24 cellular contexts compared by ENCODE assay signal in genomic region chr3:72022027-72022426, GRCh38.
"Had no signal": no experiment of that assay in that cellular context is flagged by ENCODE, and none has a peak within 500 bp of the region (broad histone marks: within the 10 kb centered on the region; RNA-seq: fewer than 3 reads in every experiment).

No MANE protein-coding gene starts in this region.

- H3K27me3 ChIP-seq: ovary, right atrium auricular region, right lobe of liver, tibial nerve, uterus had no signal

- H3K9me3 Mint-ChIP-seq: natural killer cell treated with Interleukin-12 subunit alpha and Interleukin-12 subunit beta and Interleukin-15 and Interleukin-18, amount 100 ng/mL, for 72 hours; type B pancreatic cell had no signal

- H3K27ac ChIP-seq: left ventricle myocardium inferior, ovary, right atrium auricular region, right lobe of liver, tibial nerve, uterus had no signal

- H3K36me3 ChIP-seq: left ventricle myocardium inferior, ovary, right atrium auricular region, right lobe of liver, tibial nerve, uterus had no signal

- H3K4me1 Mint-ChIP-seq: stimulated activated memory B cell treated with anti-CD40 and anti-IgM and Interleukin-4, amounts not matched to agents 10 μg/mL and 1 μg/mL and 100 μg/mL, for 72 hours had no signal

- H3K4me3 Mint-ChIP-seq: naive thymus-derived CD4-positive, alpha-beta T cell; natural killer cell treated with Interleukin-12 subunit alpha and Interleukin-12 subunit beta and Interleukin-15 and Interleukin-18, amount 100 ng/mL, for 72 hours; stimulated activated memory B cell treated with anti-CD40 and anti-IgM and Interleukin-4, amounts not matched to agents 10 μg/mL and 1 μg/mL and 100 μg/mL, for 72 hours; stimulated activated naive CD8-positive, alpha-beta T cell treated with anti-CD3 and anti-CD28 coated beads, Interleukin-15, amount 100 ng/mL, for 72 hours; type B pancreatic cell had no signal

- H3K27me3 Mint-ChIP-seq: naive thymus-derived CD4-positive, alpha-beta T cell; progenitor cell of endocrine pancreas; stimulated activated naive CD8-positive, alpha-beta T cell treated with anti-CD3 and anti-CD28 coated beads, Interleukin-15, amount 100 ng/mL, for 72 hours had no signal

- DNase-seq: hypothalamus; islet precursor cell; left ventricle myocardium inferior; midbrain; mucosa of descending colon; naive thymus-derived CD4-positive, alpha-beta T cell; ovary; right lobe of liver; stimulated activated CD4-positive, alpha-beta T cell treated with anti-CD3 and anti-CD28 coated beads, Interleukin-1b, Interleukin-23, amount 100 ng/mL, for 48 hours; stimulated activated CD4-positive, alpha-beta T cell treated with anti-CD3 and anti-CD28 coated beads, Interleukin-2, amount 100 ng/mL, for 48 hours; stimulated activated CD4-positive, alpha-beta T cell treated with anti-CD3 and anti-CD28 coated beads, Interleukin-4, amount 100 ng/mL, for 4 hours; stimulated activated CD8-positive, alpha-beta memory T cell treated with anti-CD3 and anti-CD28 coated beads, Interleukin-4, amount 100 ng/mL, for 48 hours; stimulated activated naive CD4-positive, alpha-beta T cell treated with Interleukin-2 at 50 U/mL for 16 hours; stimulated activated naive CD8-positive, alpha-beta T cell treated with anti-CD3 and anti-CD28 coated beads, Interleukin-15, amount 100 ng/mL, for 72 hours; substantia nigra; uterus had no signal

- ATAC-seq: mucosa of descending colon; naive thymus-derived CD4-positive, alpha-beta T cell; natural killer cell treated with Interleukin-12 subunit alpha and Interleukin-12 subunit beta and Interleukin-15 and Interleukin-18, amount 100 ng/mL, for 72 hours; right lobe of liver; stimulated activated memory B cell treated with anti-CD40 and anti-IgM and Interleukin-4, amounts not matched to agents 10 μg/mL and 1 μg/mL and 100 μg/mL, for 72 hours; stimulated activated naive CD8-positive, alpha-beta T cell treated with anti-CD3 and anti-CD28 coated beads, Interleukin-15, amount 100 ng/mL, for 72 hours had no signal

- H3K4me1 ChIP-seq: right lobe of liver, tibial nerve, uterus had no signal

- H3K4me2 ChIP-seq: smooth muscle cell had no signal

- H3K36me3 Mint-ChIP-seq: natural killer cell treated with Interleukin-12 subunit alpha and Interleukin-12 subunit beta and Interleukin-15 and Interleukin-18, amount 100 ng/mL, for 72 hours; type B pancreatic cell had no signal

- H3K27ac Mint-ChIP-seq: naive thymus-derived CD4-positive, alpha-beta T cell; natural killer cell treated with Interleukin-12 subunit alpha and Interleukin-12 subunit beta and Interleukin-15 and Interleukin-18, amount 100 ng/mL, for 72 hours; progenitor cell of endocrine pancreas; stimulated activated memory B cell treated with anti-CD40 and anti-IgM and Interleukin-4, amounts not matched to agents 10 μg/mL and 1 μg/mL and 100 μg/mL, for 72 hours; stimulated activated naive CD8-positive, alpha-beta T cell treated with anti-CD3 and anti-CD28 coated beads, Interleukin-15, amount 100 ng/mL, for 72 hours; type B pancreatic cell had no signal

- H3K9me3 ChIP-seq: left ventricle myocardium inferior, mucosa of descending colon, ovary, right atrium auricular region, right lobe of liver, tibial nerve, uterus had no signal

- H3K4me3 ChIP-seq: left ventricle myocardium inferior, lung, mucosa of descending colon, ovary, right atrium auricular region, right lobe of liver, smooth muscle cell, tibial nerve, uterus had no signal
